8 cellular contexts compared by ENCODE assay signal in the genomic region with DNA sequence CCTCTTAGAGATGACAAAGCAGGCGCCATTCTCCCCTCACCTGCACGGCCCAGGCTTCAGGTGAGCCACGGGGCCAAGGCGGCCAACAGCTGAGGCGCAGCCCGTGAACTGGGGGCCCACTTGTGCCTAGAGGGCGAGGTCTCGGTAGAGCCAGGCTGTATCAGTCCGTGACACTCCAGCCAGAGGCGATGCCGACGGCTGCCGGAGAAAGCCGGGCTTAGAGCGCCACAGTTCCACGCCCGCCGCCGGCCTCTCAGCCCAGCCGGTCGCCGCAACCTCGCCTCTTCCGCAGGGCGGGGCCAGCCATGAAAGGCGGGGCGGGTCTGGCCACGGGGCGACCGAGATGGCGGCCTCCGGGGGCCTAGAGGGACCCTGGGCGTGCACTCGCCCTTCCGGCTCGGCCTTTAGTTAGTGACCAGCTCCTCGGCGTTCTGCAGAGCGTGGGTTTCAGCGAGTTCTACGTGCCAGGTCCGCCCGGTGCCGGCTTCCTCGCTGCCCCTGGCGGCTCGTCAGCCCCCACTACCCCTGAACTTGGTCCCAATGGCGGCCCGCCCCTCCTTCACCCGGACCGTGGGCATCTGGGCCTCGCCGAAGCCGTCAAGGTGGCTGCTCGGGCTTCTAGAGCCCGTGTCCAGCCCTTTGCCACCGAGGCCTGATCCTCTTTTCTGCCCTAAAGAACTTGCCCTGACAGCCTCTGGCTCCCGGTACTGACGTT. TPM values are rescaled to one million over a fixed set of nuclear protein-coding genes. Genes with fewer than 3 reads are reported as not detected.
DNase-seq lines count a peak whose midpoint lies in the region; ATAC-seq and TF ChIP-seq lines count a peak whose summit lies in the region.

A gene (plus strand): TSS at position 390 of the 715 bp plus-strand sequence. CDS start 881 bp downstream, outside the sequence.

- TF ChIP-seq POLR2A in IMR-90 (IDR thresholded peaks at IDR 0.05; ENCODE audit: low read depth, low read length): peak; percentile 83

- peak within 1 kb of the TSS; percentile 100 for H2AFZ ChIP-seq in IMR-90 (replicated peaks; ENCODE audit: low read length, poor library complexity)

- H2AK9ac ChIP-seq in IMR-90 (replicated peaks; ENCODE audit: low read depth, low read length, poor library complexity): peak within 1 kb of the TSS; percentile 91

- WGBS in IMR-90 (ENCODE audit: extremely low coverage in 2 of 2, insufficient read length in 1 of 2), 2 experiments: 3% methylated on average over 29 of the region's 59 CpGs; no CpG with 5 or more reads in 1 of the 2 experiments

- intact Hi-C loops in IMR-90 (cut with micrococcal nuclease): loop anchor here (1.0 to 2.0 kb wide), 2 partner anchors 47 to 72 kb away; a partner anchor contains a TSS

- H4K5ac ChIP-seq in IMR-90 (ENCODE audit: low read depth, low read length): peak within 1 kb of the TSS; percentile 95

- peak within 1 kb of the TSS; percentile 42 for H2AK5ac ChIP-seq in IMR-90 (ENCODE audit: low read depth, low read length)

- no peaks in the 10 kb centered on the region for H4K20me1 ChIP-seq in IMR-90 (ENCODE audit: insufficient read depth, low read length)

- H3K4me1 ChIP-seq in IMR-90 (ENCODE audit: control insufficient read depth, insufficient read depth, low read length): peaks cover 3% of the 10 kb centered on the region

- H3K27me3 Mint-ChIP-seq in activated T-helper 17 cell treated with anti-CD3 and anti-CD28 coated beads, Interleukin-2, amount 50 U/mL, for 72 hours: no peaks in the 10 kb centered on the region
- H3K27me3 Mint-ChIP-seq in natural killer cell treated with Interleukin-12 subunit alpha and Interleukin-12 subunit beta and Interleukin-15 and Interleukin-18, amount 100 ng/mL, for 72 hours: no peaks in the 10 kb centered on the region

- peak within 1 kb of the TSS; percentile 84 for H3K27ac ChIP-seq in IMR-90 (ENCODE audit: insufficient read depth, low read length)

- H3K4me3 ChIP-seq in IMR-90 (ENCODE audit: insufficient read depth, low read depth, low read length): peak within 1 kb of the TSS; percentile 79

- H3K14ac ChIP-seq in IMR-90 (replicated peaks; ENCODE audit: low read depth, low read length): peak within 1 kb of the TSS; percentile 98

- peak within 1 kb of the TSS; percentile 70; the same call in 1 of the 2 replicates for H2BK120ac ChIP-seq in IMR-90 (ENCODE audit: low read depth, low read length)

- no TSS peak for BruUV-seq in IMR-90 (replicated peaks; lab: Mats Ljungman, UMichigan)

- H3K36me3 ChIP-seq in IMR-90 (ENCODE audit: control insufficient read depth, insufficient read depth, low read length): peaks cover 10% of the 10 kb centered on the region

- peak within 1 kb of the TSS; percentile 92 for H4K91ac ChIP-seq in IMR-90 (ENCODE audit: insufficient read depth, low read depth, low read length)

- H3K9me3 ChIP-seq in IMR-90 (ENCODE audit: control insufficient read depth, insufficient read depth, low read length): no peaks in the 10 kb centered on the region

- in situ Hi-C loops in IMR-90 (cut with MboI; ENCODE audit: low sequenced_read_pairs): no loop called here

- H3K27me3 ChIP-seq in IMR-90 (ENCODE audit: control insufficient read depth, insufficient read depth, low read length): no peaks in the 10 kb centered on the region

- peak within 1 kb of the TSS; percentile 51 for H2BK5ac ChIP-seq in IMR-90 (ENCODE audit: low read depth, low read length, poor library complexity, severe bottlenecking)

- POLR2A ChIA-PET in IMR-90 (lab: Charles Lee; ENCODE audit: unreplicated experiment): interaction anchor here (0.6 kb wide), 1 partner anchor 16 kb away, joined by 4 read pairs; no protein-coding TSS in a partner anchor

- H3K23ac ChIP-seq in IMR-90 (ENCODE audit: low read depth, low read length): peak within 1 kb of the TSS; percentile 72

- H3K9me1 ChIP-seq in IMR-90 (ENCODE audit: insufficient read depth, low read length): no peaks in the 10 kb centered on the region; the same call in 1 of the 2 replicates

- no peak within 1 kb of the TSS for H2BK20ac ChIP-seq in IMR-90 (ENCODE audit: low read depth, low read length)

- 0 out of 3 replicates have a peak within 1 kb of the TSS, but pooled peaks have one; percentile 64 for H2BK15ac ChIP-seq in IMR-90 (ENCODE audit: low read depth, low read length)

- peak within 1 kb of the TSS; percentile 94 for H3K4ac ChIP-seq in IMR-90 (ENCODE audit: low read depth, low read length)

- H3K9ac ChIP-seq in IMR-90 (ENCODE audit: low read depth, low read length): peak within 1 kb of the TSS; percentile 92

- CTCF ChIA-PET in IMR-90 (lab: Yijun Ruan, JAX): interaction anchor here (0.7 kb wide), 1 partner anchor 60 kb away, joined by 3 read pairs; no protein-coding TSS in a partner anchor

- H3K9me3 Mint-ChIP-seq in activated T-helper 17 cell treated with anti-CD3 and anti-CD28 coated beads, Interleukin-2, amount 50 U/mL, for 72 hours: peaks cover 6% of the 10 kb centered on the region
- H3K9me3 Mint-ChIP-seq in natural killer cell treated with Interleukin-12 subunit alpha and Interleukin-12 subunit beta and Interleukin-15 and Interleukin-18, amount 100 ng/mL, for 72 hours: no peaks in the 10 kb centered on the region

- DNase-seq in DMS79 treated with DMSO at 0.1 percent for 48 hours (lab: John Stamatoyannopoulos, UW) (peak; percentile 47), IMR-90 (peak; percentile 79), RPMI7951 (ENCODE audit: low read depth) (peak; percentile 89), fibroblast of peridontal ligament (ENCODE audit: extremely low read depth) (peak; percentile 78)
- peak; percentile 93 for DNase-seq in natural killer cell treated with Interleukin-12 subunit alpha and Interleukin-12 subunit beta and Interleukin-15 and Interleukin-18, amount 100 ng/mL, for 72 hours (ENCODE audit: low spot score)
- DNase-seq in stimulated activated naive CD8-positive, alpha-beta T cell treated with anti-CD3 and anti-CD28 coated beads, Interleukin-15, Interleukin-2, amounts not matched to agents 100 U/mL and 50 U/mL, for 24 hours: peak; percentile 90

- peak within 1 kb of the TSS; percentile 83 for H3K56ac ChIP-seq in IMR-90 (ENCODE audit: extremely low read depth, insufficient read depth, low read length)

- ATAC-seq in GM21529 (IDR thresholded peaks at IDR 0.05; ENCODE audit: unreplicated experiment) (peak; percentile 99), IMR-90 (ENCODE audit: low read depth) (peak; percentile 100)
- ATAC-seq in activated T-helper 17 cell treated with anti-CD3 and anti-CD28 coated beads, Interleukin-2, amount 50 U/mL, for 72 hours (replicated peaks): peak; percentile 99
- peak; percentile 100 for ATAC-seq in natural killer cell treated with Interleukin-12 subunit alpha and Interleukin-12 subunit beta and Interleukin-15 and Interleukin-18, amount 100 ng/mL, for 72 hours
- ATAC-seq in stimulated activated naive CD8-positive, alpha-beta T cell treated with anti-CD3 and anti-CD28 coated beads, Interleukin-15, Interleukin-2, amounts not matched to agents 100 U/mL and 50 U/mL, for 24 hours: peak; percentile 99

- peak within 1 kb of the TSS; percentile 53 for H3K18ac ChIP-seq in IMR-90 (ENCODE audit: low read depth, low read length)

- H3K4me2 ChIP-seq in IMR-90 (ENCODE audit: low read depth, low read length): peak within 1 kb of the TSS; percentile 95

- no peak for TF ChIP-seq CTCF in IMR-90 (conservative IDR thresholded peaks at IDR 0.05; ENCODE audit: low read depth, low read length)

- H3K4me1 Mint-ChIP-seq in activated T-helper 17 cell treated with anti-CD3 and anti-CD28 coated beads, Interleukin-2, amount 50 U/mL, for 72 hours: peaks cover 15% of the 10 kb centered on the region
- H3K4me1 Mint-ChIP-seq in natural killer cell treated with Interleukin-12 subunit alpha and Interleukin-12 subunit beta and Interleukin-15 and Interleukin-18, amount 100 ng/mL, for 72 hours (ENCODE audit: low read depth in 2 of 2): peaks cover 19 to 38% of the 10 kb centered on the region in 2 donors

- dilution Hi-C loops in IMR-90 (cut with HindIII; ENCODE audit: low sequenced_read_pairs, unreplicated experiment): no loop called here

- H3K79me1 ChIP-seq in IMR-90 (ENCODE audit: low read depth in 1 of 2, low read length in 2 of 2): peaks cover 19 to 23% of the 10 kb centered on the region in 2 experiments; a peak in 3 of 4 replicates

- peak; percentile 24; the same call in 1 of the 2 replicates for TF ChIP-seq RAD21 in IMR-90 (IDR thresholded peaks at IDR 0.05; ENCODE audit: low read length)

- peaks cover 40% of the 10 kb centered on the region for H3K36me3 Mint-ChIP-seq in activated T-helper 17 cell treated with anti-CD3 and anti-CD28 coated beads, Interleukin-2, amount 50 U/mL, for 72 hours (ENCODE audit: low read depth)
- H3K36me3 Mint-ChIP-seq in natural killer cell treated with Interleukin-12 subunit alpha and Interleukin-12 subunit beta and Interleukin-15 and Interleukin-18, amount 100 ng/mL, for 72 hours: peaks cover 4% of the 10 kb centered on the region

- H4K8ac ChIP-seq in IMR-90 (ENCODE audit: low read depth in 2 of 2, low read length in 2 of 2): peak within 1 kb of the TSS; percentile 98 to 99

- peak within 1 kb of the TSS; percentile 99 for H3K4me3 Mint-ChIP-seq in activated T-helper 17 cell treated with anti-CD3 and anti-CD28 coated beads, Interleukin-2, amount 50 U/mL, for 72 hours
- H3K4me3 Mint-ChIP-seq in natural killer cell treated with Interleukin-12 subunit alpha and Interleukin-12 subunit beta and Interleukin-15 and Interleukin-18, amount 100 ng/mL, for 72 hours: peak within 1 kb of the TSS; percentile 99

- H3K27ac Mint-ChIP-seq in activated T-helper 17 cell treated with anti-CD3 and anti-CD28 coated beads, Interleukin-2, amount 50 U/mL, for 72 hours: peak within 1 kb of the TSS; percentile 100
- H3K27ac Mint-ChIP-seq in natural killer cell treated with Interleukin-12 subunit alpha and Interleukin-12 subunit beta and Interleukin-15 and Interleukin-18, amount 100 ng/mL, for 72 hours: peak within 1 kb of the TSS; percentile 97

TF ChIP-seq in IMR-90, 13 proteins besides CTCF, POLR2A, EP300 and RAD21 (continues in another document):
- TF ChIP-seq NFE2L2 (IDR thresholded peaks at IDR 0.05; ENCODE audit: low read depth, low read length) (no peak), RCOR1 (IDR thresholded peaks at IDR 0.05; ENCODE audit: insufficient replicate concordance, low read length) (peak; percentile 20), MAZ (IDR thresholded peaks at IDR 0.05; ENCODE audit: borderline replicate concordance, low read depth, low read length) (peak; percentile 34; the same call in 1 of the 2 replicates)

RNA-seq across cellular contexts. Expression of the gene that starts here (rescaled TPM):
- total RNA-seq in IMR-90 (2012; rRNA removed): 7.3 and 9.4 TPM in 2 replicates
- 6.8 and 8.3 TPM in 2 replicates for polyA plus RNA-seq in IMR-90 (2012; rRNA removed)
- polyA plus RNA-seq in IMR-90 (2012; cell fraction: cytosol; rRNA removed): 2.5 TPM in 2 replicates
- 5.8 and 25.4 TPM in 2 replicates for polyA plus RNA-seq in IMR-90 (2012; cell fraction: nucleus; rRNA removed; ENCODE audit: low replicate concordance)
- 10.8 and 11.0 TPM in 2 replicates for total RNA-seq in RPMI7951 (2014; rRNA removed; shearing (Covaris generic))
- total RNA-seq in activated T-helper 17 cell treated with anti-CD3 and anti-CD28 coated beads, Interleukin-2, amount 50 U/mL, for 72 hours: 10 to 100 TPM; 19.1 to 19.9 TPM
- 10 to 100 TPM; 23.7 to 27.5 TPM for total RNA-seq in natural killer cell treated with Interleukin-12 subunit alpha and Interleukin-12 subunit beta and Interleukin-15 and Interleukin-18, amount 100 ng/mL, for 72 hours

Comparison
In these comparisons a context has a peak if more than half of its experiments do, and no peak if none do; other contexts are left out.
1. Peak in every context shown above with its lines: DNase-seq, ATAC-seq, H3K4me3 ChIP-seq and H3K27ac ChIP-seq.